Comparison of ENCODE assay signal across 14 cellular contexts in genomic region chr11:118901494-118902335, GRCh38. TPM values are rescaled to one million over a fixed set of nuclear protein-coding genes. Genes with fewer than 3 reads are reported as not detected.
DNase-seq lines count a peak whose midpoint lies in the region; ATAC-seq and TF ChIP-seq lines count a peak whose summit lies in the region.
"Had no signal": no experiment of that assay in that cellular context is flagged by ENCODE, and none has a peak within 500 bp of the region (broad histone marks: within the 10 kb centered on the region; RNA-seq: fewer than 3 reads in every experiment).

No MANE protein-coding gene starts in this region.

- H3K9me3 ChIP-seq in right cardiac atrium (ENCODE audit: control insufficient read depth, low read length) = no peaks in the 10 kb centered on the region
- no peaks in the 10 kb centered on the region for H3K9me3 ChIP-seq in upper lobe of right lung

- peaks cover 89% of the 10 kb centered on the region for H3K36me3 ChIP-seq in upper lobe of right lung

- TF ChIP-seq CTCF in activated B cell treated with CpG ODN at 0.5 μM for 24 hours (IDR thresholded peaks at IDR 0.05) (no peak), fibroblast of the aortic adventitia (IDR thresholded peaks at IDR 0.05; ENCODE audit: insufficient read depth, low read length) (peak; percentile 17), upper lobe of right lung (IDR thresholded peaks at IDR 0.05) (no peak)

- POLR2A ChIA-PET in activated B cell treated with CpG ODN at 0.5 μM for 24 hours (lab: Charles Lee) = interaction anchor here (0.6 to 2.0 kb wide), 3 partner anchors 13 to 19 kb away, joined by 3 to 4 read pairs (median 4); no protein-coding TSS in a partner anchor

- no peak overlapping the region for H3K27ac ChIP-seq in right cardiac atrium (ENCODE audit: low read length)
- H3K27ac ChIP-seq in upper lobe of right lung = no peak overlapping the region

- intact Hi-C loops in right cardiac atrium (cut with DNase I) = loop anchor here in 2 of 4 donors (10.0 kb wide), 3 partner anchors 53 to 123 kb away; partner anchors contain the start of genes DDX6 (in 1 of the 2) and UPK2 (in 1 of the 2)
- intact Hi-C loops in left ventricle myocardium superior (cut with micrococcal nuclease) = no loop called here
- intact Hi-C loops in activated B cell treated with CpG ODN at 0.5 μM for 24 hours (cut with micrococcal nuclease) = no loop called here
- intact Hi-C loops in upper lobe of right lung (cut with DNase I) = loop anchor here (10.0 kb wide), 1 partner anchor 53 kb away; the partner anchor contains the start of gene UPK2

- no peak overlapping the region for H3K4me3 ChIP-seq in right cardiac atrium (ENCODE audit: low read length)
- H3K4me3 ChIP-seq in fibroblast of the aortic adventitia (ENCODE audit: low read depth, low read length) = no peak overlapping the region
- H3K4me3 ChIP-seq in upper lobe of right lung = no peak overlapping the region

- peak overlapping the region; percentile 24 for H3K27ac Mint-ChIP-seq in activated B cell treated with CpG ODN at 0.5 μM for 24 hours
- H3K27ac Mint-ChIP-seq: stimulated activated naive CD8-positive, alpha-beta T cell treated with anti-CD3 and anti-CD28 coated beads, Interleukin-15, Interleukin-2, amounts not matched to agents 100 ng/mL and 50 ng/mL, for 24 hours had no signal

- DNase-seq in right cardiac atrium (peak; percentile 20 to 64 (median 54)), left ventricle myocardium superior (no peak), activated B cell treated with CpG ODN at 0.5 μM for 24 hours (no peak), fibroblast of the aortic adventitia (ENCODE audit: low read depth) (no peak), upper lobe of right lung (peak; percentile 65), inferior parietal cortex (ENCODE audit: extremely low spot score) (no peak), SIG-M5 treated with dmso at 0.1 percent for 504 hours (lab: John Stamatoyannopoulos, UW; ENCODE audit: unreplicated experiment) (no peak), GM19238 (ENCODE audit: insufficient read length, low spot score) (no peak)
- DNase-seq: AML-193; anterior cingulate cortex; midbrain; stimulated activated CD4-positive, alpha-beta T cell treated with anti-CD3 and anti-CD28 coated beads, Interleukin-2, amount 100 ng/mL, for 48 hours; T1000 had no signal

- H3K36me3 Mint-ChIP-seq in activated B cell treated with CpG ODN at 0.5 μM for 24 hours (ENCODE audit: low read depth) = peaks cover 54% of the 10 kb centered on the region

- ATAC-seq in right cardiac atrium (no peak), left ventricle myocardium superior (no peak), activated B cell treated with CpG ODN at 0.5 μM for 24 hours (ENCODE audit: low read depth) (no peak), upper lobe of right lung (no peak)

- WGBS in right cardiac atrium = 83% methylated on average over 31 of the region's 31 CpGs

- no peaks in the 10 kb centered on the region for H3K4me1 ChIP-seq in right cardiac atrium (ENCODE audit: control insufficient read depth, insufficient read depth, low read length)
- no peaks in the 10 kb centered on the region for H3K4me1 ChIP-seq in upper lobe of right lung

- no peaks in the 10 kb centered on the region for H3K27me3 Mint-ChIP-seq in activated B cell treated with CpG ODN at 0.5 μM for 24 hours
- H3K27me3 Mint-ChIP-seq: stimulated activated naive CD8-positive, alpha-beta T cell treated with anti-CD3 and anti-CD28 coated beads, Interleukin-15, Interleukin-2, amounts not matched to agents 100 ng/mL and 50 ng/mL, for 24 hours had no signal

- CTCF ChIA-PET in activated B cell treated with CpG ODN at 0.5 μM for 24 hours (lab: Charles Lee) = interaction anchor here (0.7 kb wide), 1 partner anchor 117 kb away, joined by 3 read pairs; no protein-coding TSS in a partner anchor

- H3K9me3 Mint-ChIP-seq in activated B cell treated with CpG ODN at 0.5 μM for 24 hours = no peaks in the 10 kb centered on the region
- H3K9me3 Mint-ChIP-seq: stimulated activated naive CD8-positive, alpha-beta T cell treated with anti-CD3 and anti-CD28 coated beads, Interleukin-15, Interleukin-2, amounts not matched to agents 100 ng/mL and 50 ng/mL, for 24 hours had no signal

- H3K27me3 ChIP-seq in right cardiac atrium (ENCODE audit: control insufficient read depth, insufficient read depth) = no peaks in the 10 kb centered on the region
- no peaks in the 10 kb centered on the region for H3K27me3 ChIP-seq in upper lobe of right lung

- H3K4me1 Mint-ChIP-seq in activated B cell treated with CpG ODN at 0.5 μM for 24 hours = peaks cover 31% of the 10 kb centered on the region

- H3K4me3 Mint-ChIP-seq in activated B cell treated with CpG ODN at 0.5 μM for 24 hours = no peak overlapping the region
- H3K4me3 Mint-ChIP-seq: stimulated activated naive CD8-positive, alpha-beta T cell treated with anti-CD3 and anti-CD28 coated beads, Interleukin-15, Interleukin-2, amounts not matched to agents 100 ng/mL and 50 ng/mL, for 24 hours had no signal

RNA-seq across cellular contexts. Expression of gene CXCR5, which starts 18.0 kb away (rescaled TPM):
- not detected for total RNA-seq in right cardiac atrium
- 0.34 TPM for polyA plus RNA-seq in right cardiac atrium
- not detected for total RNA-seq in left ventricle myocardium superior
- total RNA-seq in activated B cell treated with CpG ODN at 0.5 μM for 24 hours = 198 and 199 TPM in 2 replicates
- not detected in 2 replicates for total RNA-seq in fibroblast of the aortic adventitia (ENCODE audit: low replicate concordance)
- not detected for total RNA-seq in upper lobe of right lung

RNA-seq across cellular contexts. Expression of gene BCL9L, which starts 24.0 kb away (rescaled TPM):
- 10 to 100 TPM; 44.0 to 76.7 (median 54.6) TPM for total RNA-seq in right cardiac atrium
- polyA plus RNA-seq in right cardiac atrium = 29.9 TPM
- 44.7 TPM for total RNA-seq in left ventricle myocardium superior
- 20.4 and 21.9 TPM in 2 replicates for total RNA-seq in activated B cell treated with CpG ODN at 0.5 μM for 24 hours
- 17.7 and 19.5 TPM in 2 replicates for total RNA-seq in fibroblast of the aortic adventitia (ENCODE audit: low replicate concordance)
- 62.5 TPM for total RNA-seq in upper lobe of right lung

RNA-seq across cellular contexts. Expression of gene UPK2, which starts 54.4 kb away (rescaled TPM):
- total RNA-seq in right cardiac atrium = not detected
- not detected for polyA plus RNA-seq in right cardiac atrium
- total RNA-seq in left ventricle myocardium superior = not detected
- 0.27 TPM in 1 of 2 replicates, not detected in the other for total RNA-seq in activated B cell treated with CpG ODN at 0.5 μM for 24 hours
- total RNA-seq in fibroblast of the aortic adventitia (ENCODE audit: low replicate concordance) = not detected in 2 replicates
- not detected for total RNA-seq in upper lobe of right lung

Comparison
In these comparisons a context has a peak if more than half of its experiments do, and no peak if none do; other contexts are left out.
1. DNase-seq: peak in right cardiac atrium (3 of 3) and upper lobe of right lung (single experiment); none in left ventricle myocardium superior (single experiment), activated B cell treated with CpG ODN at 0.5 μM for 24 hours (single experiment), fibroblast of the aortic adventitia (single experiment), inferior parietal cortex (single experiment), SIG-M5 treated with dmso at 0.1 percent for 504 hours (single experiment) and GM19238 (single experiment).
2. RNA of gene CXCR5, which starts 18.0 kb away (total RNA-seq): 198 to 199 TPM in activated B cell treated with CpG ODN at 0.5 μM for 24 hours; not detected in upper lobe of right lung (single experiment), not detected in right cardiac atrium, not detected in left ventricle myocardium superior (single experiment) and not detected in fibroblast of the aortic adventitia; every median in the first group is over 100 times any median in the second.